In genomic region chr12:94706250-94706661, GRCh38 we compare ENCODE assay signal across 13 cellular contexts. TPM values are rescaled to one million over a fixed set of nuclear protein-coding genes. Genes with fewer than 3 reads are reported as not detected.
DNase-seq lines count a peak whose midpoint lies in the region; ATAC-seq and TF ChIP-seq lines count a peak whose summit lies in the region.
"Had no signal": no experiment of that assay in that cellular context is flagged by ENCODE, and none has a peak within 500 bp of the region (broad histone marks: within the 10 kb centered on the region; RNA-seq: fewer than 3 reads in every experiment).

No MANE protein-coding gene starts in this region.

- H3K27ac ChIP-seq in coronary artery: no peak overlapping the region
- H3K27ac ChIP-seq: lower lobe of right lung had no signal

- no peak overlapping the region for H3K4me3 Mint-ChIP-seq in activated T-helper 17 cell treated with anti-CD3 and anti-CD28 coated beads, Interleukin-2, amount 50 U/mL, for 72 hours
- H3K4me3 Mint-ChIP-seq: T-helper 17 cell had no signal

- no peak overlapping the region for H3K27ac Mint-ChIP-seq in activated T-helper 17 cell treated with anti-CD3 and anti-CD28 coated beads, Interleukin-2, amount 50 U/mL, for 72 hours
- H3K27ac Mint-ChIP-seq: T-helper 17 cell had no signal

- no peak for TF ChIP-seq CTCF in coronary artery (IDR thresholded peaks at IDR 0.05)

- no peak overlapping the region for H3K4me3 ChIP-seq in coronary artery
- H3K4me3 ChIP-seq: lower lobe of right lung had no signal

- peak; percentile 78 for ATAC-seq in GM18909 (IDR thresholded peaks at IDR 0.05; ENCODE audit: poor library complexity, unreplicated experiment)
- peak; percentile 74 for ATAC-seq in HG02852 (IDR thresholded peaks at IDR 0.05; ENCODE audit: unreplicated experiment)
- peak; percentile 95 for ATAC-seq in activated T-helper 17 cell treated with anti-CD3 and anti-CD28 coated beads, Interleukin-2, amount 50 U/mL, for 72 hours (replicated peaks)
- no peak for ATAC-seq in GM21717 (IDR thresholded peaks at IDR 0.05; ENCODE audit: unreplicated experiment)
- ATAC-seq: lower lobe of right lung, T-helper 17 cell had no signal

- DNase-seq in Caki2 (ENCODE audit: low read depth): peak; percentile 12
- DNase-seq in NCI-H1092 (lab: John Stamatoyannopoulos, UW): no peak
- no peak for DNase-seq in coronary artery (ENCODE audit: low spot score)
- no peak for DNase-seq in NCI-H446 (lab: John Stamatoyannopoulos, UW)
- DNase-seq: activated T-cell treated with anti-CD3 and anti-CD28 coated beads for 4 hours, cerebellar nuclear complex, foreskin fibroblast, lower lobe of right lung, T-helper 17 cell had no signal

- peaks cover 6% of the 10 kb centered on the region for H3K27me3 Mint-ChIP-seq in activated T-helper 17 cell treated with anti-CD3 and anti-CD28 coated beads, Interleukin-2, amount 50 U/mL, for 72 hours

- in situ Hi-C loops in Caki2 (cut with HindIII; ENCODE audit: low pct_unique_long_range_greater_than_20kb, low sequenced_read_pairs): no loop called here

- H3K36me3 Mint-ChIP-seq in activated T-helper 17 cell treated with anti-CD3 and anti-CD28 coated beads, Interleukin-2, amount 50 U/mL, for 72 hours (ENCODE audit: low read depth): no peaks in the 10 kb centered on the region

- H3K9me3 Mint-ChIP-seq in activated T-helper 17 cell treated with anti-CD3 and anti-CD28 coated beads, Interleukin-2, amount 50 U/mL, for 72 hours: no peaks in the 10 kb centered on the region

- H3K4me1 Mint-ChIP-seq in activated T-helper 17 cell treated with anti-CD3 and anti-CD28 coated beads, Interleukin-2, amount 50 U/mL, for 72 hours: no peaks in the 10 kb centered on the region
- H3K4me1 Mint-ChIP-seq: T-helper 17 cell had no signal

RNA-seq across cellular contexts. Expression of gene TMCC3, which starts 55.9 kb away (rescaled TPM):
- 0.10 and 0.38 TPM in 2 replicates for total RNA-seq in Caki2 (2014; rRNA removed; shearing (Covaris generic); ENCODE audit: low replicate concordance)
- 1 to 10 TPM in 1 of 2 donors, under 1 TPM in 1; 0.63 to 1.0 TPM for total RNA-seq in activated T-helper 17 cell treated with anti-CD3 and anti-CD28 coated beads, Interleukin-2, amount 50 U/mL, for 72 hours
